In the genomic region with DNA sequence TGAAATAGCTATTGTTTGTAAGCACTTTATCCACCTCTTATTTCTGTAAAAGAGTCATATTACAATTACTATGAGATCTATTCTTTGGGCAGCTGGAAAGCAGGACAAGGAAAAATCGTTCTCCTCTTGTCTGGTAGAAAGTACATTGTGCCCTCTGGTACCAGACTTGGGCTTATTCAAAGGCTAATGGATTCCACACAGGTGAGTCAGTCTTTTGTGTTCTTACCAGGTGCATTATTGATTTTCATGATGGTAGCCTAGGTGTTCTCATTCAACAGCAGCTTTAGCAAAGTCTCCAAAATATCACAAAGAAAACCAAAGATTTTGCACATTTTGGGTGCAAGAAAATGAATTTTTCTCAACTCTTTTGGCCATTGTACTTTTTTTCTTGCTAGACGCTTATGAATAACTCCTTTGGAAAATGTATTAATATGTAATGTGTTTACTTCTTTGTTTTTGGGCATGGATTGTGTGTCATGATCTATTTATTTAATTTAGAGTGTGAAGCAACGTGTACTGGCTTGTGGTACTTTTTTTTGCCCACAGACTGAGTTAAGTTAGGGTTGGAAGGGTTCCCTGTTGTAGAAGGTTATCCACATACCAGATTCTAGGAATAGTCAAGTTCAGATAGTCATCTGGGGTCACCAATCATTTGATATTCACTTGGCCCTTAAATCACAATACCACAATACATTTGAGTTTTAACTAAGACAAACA, we compare ENCODE assay signal across 17 cellular contexts. TPM values are rescaled to one million over a fixed set of nuclear protein-coding genes. Genes with fewer than 3 reads are reported as not detected.
DNase-seq lines count a peak whose midpoint lies in the region; ATAC-seq and TF ChIP-seq lines count a peak whose summit lies in the region.
"Had no signal": no experiment of that assay in that cellular context is flagged by ENCODE, and none has a peak within 500 bp of the region (broad histone marks: within the 10 kb centered on the region; RNA-seq: fewer than 3 reads in every experiment).

No MANE protein-coding gene starts in this region.

- TF ChIP-seq POLR2A in HCT116 (IDR thresholded peaks at IDR 0.05; ENCODE audit: borderline replicate concordance, extremely low read depth, insufficient read depth, insufficient read length) = no peak

- no peak overlapping the region for H2BK15ac ChIP-seq in mesendoderm (replicated peaks; ENCODE audit: low read depth)

- peak overlapping the region; percentile 15; the same call in 1 of the 2 replicates for H3K9ac ChIP-seq in HCT116 (ENCODE audit: low read length)
- no peak overlapping the region for H3K9ac ChIP-seq in mesendoderm (ENCODE audit: low read length)
- H3K9ac ChIP-seq: KMS-11 had no signal

- H3K23ac ChIP-seq in mesendoderm (ENCODE audit: low read length) = no peak overlapping the region

- RAD21 ChIA-PET in HCT116 (lab: Charles Lee; ENCODE audit: low non-redundant PET in 1 of 2, low total read pairs in 2 of 2, uncharacterized antibody in 2 of 2, unreplicated experiment in 2 of 2) = no interaction called here

- H3K27me3 ChIP-seq in HCT116 (ENCODE audit: insufficient read depth, low read length) (no peaks in the 10 kb centered on the region), mesendoderm (ENCODE audit: insufficient read depth, low read length, poor library complexity) (no peaks in the 10 kb centered on the region)

- no peak overlapping the region for H2AK5ac ChIP-seq in mesendoderm (ENCODE audit: low read length)

- CTCF ChIA-PET in HCT116 (lab: Charles Lee) = no interaction called here
- CTCF ChIA-PET in WTC11 (lab: Charles Lee) = no interaction called here

- peak; percentile 95 for ATAC-seq in HCT116
- ATAC-seq in WTC11 = peak; percentile 95
- no peak for ATAC-seq in GM21360 (IDR thresholded peaks at IDR 0.05; ENCODE audit: unreplicated experiment)
- no peak for ATAC-seq in HG03460 (IDR thresholded peaks at IDR 0.05; ENCODE audit: unreplicated experiment)
- ATAC-seq: left ventricle myocardium superior had no signal

- no peaks in the 10 kb centered on the region for H3K27me3 Mint-ChIP-seq in WTC11 (ENCODE audit: low read depth)
- H3K27me3 Mint-ChIP-seq in type B pancreatic cell = no peaks in the 10 kb centered on the region

- H3K9me3 ChIP-seq in HCT116 (ENCODE audit: control insufficient read depth in 1 of 2, insufficient read depth in 1 of 2, low read depth in 1 of 2, low read length in 2 of 2) = no peaks in the 10 kb centered on the region

- H3K9me3 Mint-ChIP-seq in WTC11 (no peaks in the 10 kb centered on the region), type B pancreatic cell (no peaks in the 10 kb centered on the region)
- H3K9me3 Mint-ChIP-seq: activated naive CD8-positive, alpha-beta T cell treated with anti-CD3 and anti-CD28 coated beads, Interleukin-2, amount 10 ng/mL, durations not matched to agents 7 days and 5 days had no signal

- intact Hi-C loops in HCT116 (cut with micrococcal nuclease) = no loop called here

- TF ChIP-seq RAD21 in HCT116 (IDR thresholded peaks at IDR 0.05; ENCODE audit: low read depth) = no peak

- H3K4me3 ChIP-seq in HCT116 (replicated peaks in 1 of 2; ENCODE audit: low read depth in 1 of 2, low read length in 2 of 2) (0 out of 4 replicates have a peak overlapping the region, but pooled peaks of 1 of the 2 experiments have one; percentile 15), mesendoderm (ENCODE audit: low read length) (no peak overlapping the region)
- H3K4me3 ChIP-seq: coronary artery had no signal

- H3K79me2 ChIP-seq in HCT116 (ENCODE audit: insufficient read depth, low read length) = peaks cover 57% of the 10 kb centered on the region
- H3K79me2 ChIP-seq in mesendoderm (ENCODE audit: control insufficient read depth, insufficient read depth, low read length) = no peaks in the 10 kb centered on the region

- H3K4me1 Mint-ChIP-seq in WTC11 (peaks cover 77% of the 10 kb centered on the region), type B pancreatic cell (ENCODE audit: unreplicated experiment) (peaks cover 53% of the 10 kb centered on the region)

- H3K79me1 ChIP-seq in mesendoderm (ENCODE audit: low read length) = no peaks in the 10 kb centered on the region

- H3K9me2 ChIP-seq in HCT116 (ENCODE audit: insufficient read depth) = no peaks in the 10 kb centered on the region

- no peak overlapping the region for H2BK120ac ChIP-seq in mesendoderm (ENCODE audit: low read depth, low read length)

- H3K27ac Mint-ChIP-seq in WTC11 (peak overlapping the region; percentile 99), type B pancreatic cell (no peak overlapping the region)
- H3K27ac Mint-ChIP-seq: activated naive CD8-positive, alpha-beta T cell treated with anti-CD3 and anti-CD28 coated beads, Interleukin-2, amount 10 ng/mL, durations not matched to agents 7 days and 5 days had no signal

- no peak overlapping the region for H3K18ac ChIP-seq in mesendoderm (ENCODE audit: low read length)

- TF ChIP-seq CTCF in HCT116 (IDR thresholded peaks at IDR 0.05 in 2 of 3, conservative IDR thresholded peaks at IDR 0.05 in 1 of 3; ENCODE audit: borderline replicate concordance in 1 of 3, insufficient read depth in 1 of 3, low read depth in 2 of 3, low read length in 2 of 3) (no peak), WTC11 (IDR thresholded peaks at IDR 0.05) (no peak), type B pancreatic cell (conservative IDR thresholded peaks at IDR 0.05) (no peak)

- H3K36me3 Mint-ChIP-seq in WTC11 (no peaks in the 10 kb centered on the region), type B pancreatic cell (peaks cover 7% of the 10 kb centered on the region)

- peak overlapping the region; percentile 54 for H3K4me2 ChIP-seq in HCT116 (ENCODE audit: low read length)
- H3K4me2 ChIP-seq in mesendoderm (ENCODE audit: low read length) = no peak overlapping the region
- H3K4me2 ChIP-seq: KMS-11 had no signal

- H3K27ac ChIP-seq in HCT116 (ENCODE audit: low read depth, low read length) = no peak overlapping the region; the same call in 1 of the 2 replicates
- no peak overlapping the region for H3K27ac ChIP-seq in mesendoderm (ENCODE audit: low read depth, low read length)
- H3K27ac ChIP-seq: coronary artery, KMS-11 had no signal

- no peak overlapping the region for H4K8ac ChIP-seq in mesendoderm (ENCODE audit: low read depth, low read length)

- BruUV-seq in HCT116 (replicated peaks; lab: Mats Ljungman, UMichigan) = no TSS peak

- no peak overlapping the region for H3K56ac ChIP-seq in mesendoderm (ENCODE audit: low read length)

- DNase-seq in HCT116 (ENCODE audit: low read depth, low spot score) (peak; percentile 71), NCI-H187 (lab: John Stamatoyannopoulos, UW) (peak; percentile 24 to 62), WTC11 (ENCODE audit: low spot score) (no peak), mesendoderm (peak; percentile 78), amygdala (lab: John Stamatoyannopoulos, UW) (no peak), type B pancreatic cell (ENCODE audit: extremely low spot score, unreplicated experiment) (no peak)
- DNase-seq: activated naive CD8-positive, alpha-beta T cell treated with anti-CD3 and anti-CD28 coated beads, Interleukin-2, amount 10 ng/mL, durations not matched to agents 7 days and 5 days; C1 segment of cervical spinal cord; left ventricle myocardium superior; nucleus accumbens; OCI-M1; stimulated activated CD4-positive, alpha-beta T cell treated with anti-CD3 and anti-CD28 coated beads, Interleukin-1b, Interleukin-23, amount 100 ng/mL, for 48 hours; stimulated activated naive CD4-positive, alpha-beta T cell treated with Interleukin-2 at 50 U/mL for 16 hours had no signal

- H4K20me1 ChIP-seq in HCT116 (ENCODE audit: insufficient read depth) = peaks cover 4% of the 10 kb centered on the region; the same call in 1 of the 2 replicates

- H2BK5ac ChIP-seq in mesendoderm (ENCODE audit: low read length) = no peak overlapping the region

- H3K36me3 ChIP-seq in HCT116 (ENCODE audit: control insufficient read depth in 1 of 2, insufficient read depth in 2 of 2, low read length in 2 of 2) = no peaks in the 10 kb centered on the region
- H3K36me3 ChIP-seq in mesendoderm (ENCODE audit: control insufficient read depth, insufficient read depth, low read length) = no peaks in the 10 kb centered on the region

- no peak overlapping the region for H4K5ac ChIP-seq in mesendoderm (ENCODE audit: low read length)

- no CpG with 5 or more reads among the region's 3 CpGs for WGBS in mesendoderm (ENCODE audit: extremely low coverage, insufficient coverage, low lambda C conversion rate)

- H3K4ac ChIP-seq in mesendoderm (ENCODE audit: low read depth, low read length) = no peak overlapping the region

- H2AFZ ChIP-seq in HCT116 (ENCODE audit: low read depth, low read length, poor library complexity, severe bottlenecking) = no peak overlapping the region

- H3K4me3 Mint-ChIP-seq in WTC11 = peak overlapping the region; percentile 55
- no peak overlapping the region for H3K4me3 Mint-ChIP-seq in type B pancreatic cell
- H3K4me3 Mint-ChIP-seq: activated naive CD8-positive, alpha-beta T cell treated with anti-CD3 and anti-CD28 coated beads, Interleukin-2, amount 10 ng/mL, durations not matched to agents 7 days and 5 days had no signal

- H3K4me1 ChIP-seq in HCT116 (ENCODE audit: control insufficient read depth in 1 of 2, insufficient read depth in 2 of 2, low read length in 2 of 2) = peaks cover 26 to 46% of the 10 kb centered on the region in 2 experiments
- peaks cover 1% of the 10 kb centered on the region for H3K4me1 ChIP-seq in mesendoderm (ENCODE audit: control insufficient read depth, low read depth, low read length)

- POLR2A ChIA-PET in HCT116 (lab: Charles Lee) = no interaction called here
- POLR2A ChIA-PET in WTC11 (lab: Charles Lee) = no interaction called here

TF ChIP-seq in HCT116, 20 proteins besides CTCF, POLR2A, EP300 and RAD21 (continues in another document):
- no peak for TF ChIP-seq EZH2 (IDR thresholded peaks at IDR 0.05)
- TF ChIP-seq ATF3 (IDR thresholded peaks at IDR 0.05) = no peak

TF ChIP-seq in WTC11, 78 proteins besides CTCF, POLR2A, EP300 and RAD21:
- TF ChIP-seq TCF7 (CRISPR knock-in tag; IDR thresholded peaks at IDR 0.05; ENCODE audit: low read depth) = no peak
- no peak for TF ChIP-seq PRRX2 (CRISPR knock-in tag; IDR thresholded peaks at IDR 0.05)
- peak; percentile 46; the same call in 1 of the 2 replicates for TF ChIP-seq TEAD1 (CRISPR knock-in tag; IDR thresholded peaks at IDR 0.05)

RNA-seq across cellular contexts. Expression of gene MNAT1, which starts 26.2 kb away (rescaled TPM):
- total RNA-seq in HCT116 (2021; ENCODE audit: unreplicated experiment) = 49.3 TPM
- polyA plus RNA-seq in HCT116 (2012) = 25.6 and 32.8 TPM in 2 replicates
- total RNA-seq in WTC11 (2021) = 55.2 to 59.0 TPM (median 56.0 TPM) in 3 replicates
- 57.7 TPM for polyA plus RNA-seq in mesendoderm (2013, experiment 1 of 2)
- 62.5 TPM for polyA plus RNA-seq in mesendoderm (2013, experiment 2 of 2)
- total RNA-seq in type B pancreatic cell (ENCODE audit: low replicate concordance) = 24.9 and 32.7 TPM in 2 replicates

RNA-seq across cellular contexts. Expression of gene SIX4, which starts 36.7 kb away (rescaled TPM):
- 24.5 TPM for total RNA-seq in HCT116 (2021; ENCODE audit: unreplicated experiment)
- polyA plus RNA-seq in HCT116 (2012) = 9.9 and 11.0 TPM in 2 replicates
- total RNA-seq in WTC11 (2021) = 40.0 to 41.8 TPM (median 41.6 TPM) in 3 replicates
- polyA plus RNA-seq in mesendoderm (2013, experiment 1 of 2) = 9.6 TPM
- polyA plus RNA-seq in mesendoderm (2013, experiment 2 of 2) = 9.8 TPM
- total RNA-seq in type B pancreatic cell (ENCODE audit: low replicate concordance) = 18.2 and 26.0 TPM in 2 replicates

Comparison
In these comparisons a context has a peak if more than half of its experiments do, and no peak if none do; other contexts are left out.
1. ATAC-seq: peak in HCT116 (single experiment) and WTC11 (single experiment); none in GM21360 (single experiment) and HG03460 (single experiment).
2. DNase-seq: peak in HCT116 (single experiment), NCI-H187 (2 of 2) and mesendoderm (single experiment); none in WTC11 (single experiment), amygdala (0 of 56) and type B pancreatic cell (single experiment).
3. Of the 4 proteins assayed by ChIP-seq in both WTC11 and HCT116: peak only in WTC11: none; only in HCT116: SP1; in both: none; in neither: 3.